Comparison of ENCODE assay signal across 8 cellular contexts in genomic region chr3:141452045-141452444, GRCh38. TPM values are rescaled to one million over a fixed set of nuclear protein-coding genes. Genes with fewer than 3 reads are reported as not detected.
DNase-seq lines count a peak whose midpoint lies in the region; ATAC-seq and TF ChIP-seq lines count a peak whose summit lies in the region.

No MANE protein-coding gene starts in this region.

- no peaks in the 10 kb centered on the region for H3K36me3 ChIP-seq in Panc1 (ENCODE audit: control insufficient read depth, insufficient read depth, low read length)
- H3K36me3 ChIP-seq in left lung: peaks cover 0 to 4% of the 10 kb centered on the region in 2 donors
- H3K36me3 ChIP-seq in upper lobe of right lung: peaks cover 12% of the 10 kb centered on the region

- intact Hi-C loops in Panc1 (cut with micrococcal nuclease; ENCODE audit: unreplicated experiment) (loop anchor here (2.0 kb wide), 1 partner anchor 139 kb away; no protein-coding TSS in a partner anchor), left lung (cut with DNase I) (loop anchor here (5.0 to 10.0 kb wide), 2 partner anchors 90 to 147 kb away; no protein-coding TSS in a partner anchor), upper lobe of right lung (cut with DNase I) (loop anchor here (5.0 kb wide), 1 partner anchor 140 kb away; no protein-coding TSS in a partner anchor)

- TF ChIP-seq CTCF in Panc1 (IDR thresholded peaks at IDR 0.05) (peak; percentile 82), cardiac fibroblast (IDR thresholded peaks at IDR 0.05; ENCODE audit: low read depth, low read length) (peak; percentile 59), left lung (IDR thresholded peaks at IDR 0.05) (peak; percentile 33 to 54), upper lobe of right lung (IDR thresholded peaks at IDR 0.05) (peak; percentile 66)

- CTCF ChIA-PET in Panc1 (lab: Charles Lee): interaction anchor here (0.6 to 2.1 kb wide), 5 partner anchors 10 to 148 kb away, joined by 3 to 11 read pairs (median 5); no protein-coding TSS in a partner anchor

- BruUV-seq in Panc1 (replicated peaks; lab: Mats Ljungman, UMichigan): no TSS peak

- in situ Hi-C loops in Panc1 (cut with HindIII; ENCODE audit: low pct_unique_long_range_greater_than_20kb, low sequenced_read_pairs): no loop called here

- H3K4me1 ChIP-seq in Panc1 (ENCODE audit: control insufficient read depth, insufficient read depth, low read length) (no peaks in the 10 kb centered on the region), left lung (peaks cover 8 to 18% of the 10 kb centered on the region in 2 donors), upper lobe of right lung (peaks cover 9% of the 10 kb centered on the region)

- no peak overlapping the region for H3K4me3 ChIP-seq in Panc1 (ENCODE audit: low read depth in 2 of 2, low read length in 2 of 2)
- no peak overlapping the region for H3K4me3 ChIP-seq in cardiac fibroblast (replicated peaks in 1 of 2; ENCODE audit: low read depth in 2 of 2, low read length in 2 of 2)
- H3K4me3 ChIP-seq in left lung: no peak overlapping the region
- no peak overlapping the region for H3K4me3 ChIP-seq in upper lobe of right lung

- H3K9me3 ChIP-seq in Panc1 (ENCODE audit: control insufficient read depth, insufficient read depth, low read depth, low read length) (no peaks in the 10 kb centered on the region), left lung (no peaks in the 10 kb centered on the region), upper lobe of right lung (no peaks in the 10 kb centered on the region)

- H3K27me3 ChIP-seq in Panc1 (ENCODE audit: control insufficient read depth, insufficient read depth, low read length) (no peaks in the 10 kb centered on the region), left lung (no peaks in the 10 kb centered on the region), upper lobe of right lung (no peaks in the 10 kb centered on the region)

- no peak overlapping the region for H3K27ac ChIP-seq in Panc1 (ENCODE audit: low read length)
- H3K27ac ChIP-seq in left lung: peak overlapping the region in 1 of 2 donors; percentile 62
- no peak overlapping the region for H3K27ac ChIP-seq in upper lobe of right lung

- ATAC-seq in GM19351 (IDR thresholded peaks at IDR 0.05; ENCODE audit: unreplicated experiment) (peak; percentile 85), HG03354 (IDR thresholded peaks at IDR 0.05; ENCODE audit: poor library complexity, severe bottlenecking, unreplicated experiment) (peak; percentile 85), Panc1 (peak; percentile 66), left lung (peak; percentile 77), upper lobe of right lung (peak; percentile 80)

- DNase-seq in NCI-H510A treated with DMSO at 0.1 percent for 48 hours (lab: John Stamatoyannopoulos, UW) (peak; percentile 16), NCI-H510A (lab: John Stamatoyannopoulos, UW) (no peak), Panc1 (ENCODE audit: low read depth, low spot score) (peak; percentile 47), cardiac fibroblast (ENCODE audit: low read depth in 2 of 2) (peak; percentile 78 to 88), left lung (no peak), upper lobe of right lung (no peak)

- POLR2A ChIA-PET in Panc1 (lab: Charles Lee): no interaction called here

RNA-seq across cellular contexts. Expression of gene RASA2, which starts 34.8 kb away (rescaled TPM):
- 14.5 TPM for total RNA-seq in Panc1 (2021; ENCODE audit: unreplicated experiment)
- polyA plus RNA-seq in Panc1 (2012; ENCODE audit: insufficient read length): 3.6 TPM
- 10 to 100 TPM; 17.2 to 23.3 TPM for total RNA-seq in left lung
- 30.3 TPM for total RNA-seq in upper lobe of right lung

Comparison
In these comparisons a context has a peak if more than half of its experiments do, and no peak if none do; other contexts are left out.
1. DNase-seq: peak in NCI-H510A treated with DMSO at 0.1 percent for 48 hours (single experiment), Panc1 (single experiment) and cardiac fibroblast (2 of 2); none in NCI-H510A (single experiment), left lung (0 of 2) and upper lobe of right lung (single experiment).
2. Peak in every context shown above with its lines, with median percentiles within 50 percentile points of each other: ATAC-seq and CTCF ChIP-seq.